In genomic region chr1:181150273-181150672, GRCh38 we compare ENCODE assay signal across 22 cellular contexts.
DNase-seq lines count a peak whose midpoint lies in the region; ATAC-seq and TF ChIP-seq lines count a peak whose summit lies in the region.
"Had no signal": no experiment of that assay in that cellular context is flagged by ENCODE, and none has a peak within 500 bp of the region (broad histone marks: within the 10 kb centered on the region; RNA-seq: fewer than 3 reads in every experiment).

No MANE protein-coding gene starts in this region.

- H3K9me2 ChIP-seq in Loucy (replicated peaks; ENCODE audit: low read depth, low read length) (no peaks in the 10 kb centered on the region), hepatocyte (replicated peaks; ENCODE audit: insufficient read depth) (no peaks in the 10 kb centered on the region)

- 90% methylated on average over 1 of the region's 1 CpG for WGBS in right cardiac atrium
- WGBS in esophagus muscularis mucosa, result 100% methylated on average over 1 of the region's 1 CpG
- 95% methylated on average over 1 of the region's 1 CpG for WGBS in hepatocyte (ENCODE audit: low lambda C conversion rate, missing lambda C conversion rate)

- H3K27ac ChIP-seq in right cardiac atrium (ENCODE audit: low read length) (peak overlapping the region; percentile 99), esophagus muscularis mucosa (replicated peaks in 1 of 4) (peak overlapping the region in 3 of 4 donors; percentile 23 to 91 (median 83)), uterus (peak overlapping the region; percentile 95 to 97), hepatocyte (no peak overlapping the region)
- H3K27ac ChIP-seq: neutrophil, testis had no signal

- H2AFZ ChIP-seq in Loucy (ENCODE audit: low read length), result no peak overlapping the region
- H2AFZ ChIP-seq in hepatocyte, result no peak overlapping the region

- H3K9me3 ChIP-seq in right cardiac atrium (ENCODE audit: control insufficient read depth, low read length), result no peaks in the 10 kb centered on the region
- no peaks in the 10 kb centered on the region for H3K9me3 ChIP-seq in Loucy (ENCODE audit: insufficient read depth, low read depth, low read length)
- no peaks in the 10 kb centered on the region for H3K9me3 ChIP-seq in esophagus muscularis mucosa
- no peaks in the 10 kb centered on the region for H3K9me3 ChIP-seq in uterus
- no peaks in the 10 kb centered on the region for H3K9me3 ChIP-seq in hepatocyte (ENCODE audit: low read depth)
- H3K9me3 ChIP-seq: neutrophil, testis had no signal

- H3K79me2 ChIP-seq in Loucy (ENCODE audit: insufficient read depth, low read length) (no peaks in the 10 kb centered on the region), hepatocyte (no peaks in the 10 kb centered on the region)

- TF ChIP-seq EP300 in esophagus muscularis mucosa (IDR thresholded peaks at IDR 0.05), result no peak

- ATAC-seq in right cardiac atrium (no peak), left ventricle myocardium superior (no peak), HG03135 (IDR thresholded peaks at IDR 0.05; ENCODE audit: unreplicated experiment) (no peak)
- ATAC-seq: HCT116 had no signal

- intact Hi-C loops in right cardiac atrium (cut with DNase I), result no loop called here
- intact Hi-C loops in left ventricle myocardium superior (cut with micrococcal nuclease), result no loop called here
- intact Hi-C loops in esophagus muscularis mucosa (cut with DNase I), result no loop called here
- intact Hi-C loops in uterus (cut with DNase I; ENCODE audit: low total_unique reads), result no loop called here

- peaks cover 18% of the 10 kb centered on the region for H3F3A ChIP-seq in Loucy (ENCODE audit: low read depth)

- no peak for TF ChIP-seq CTCF in Loucy (conservative IDR thresholded peaks at IDR 0.05; ENCODE audit: low read length)
- TF ChIP-seq CTCF in esophagus muscularis mucosa (IDR thresholded peaks at IDR 0.05), result no peak
- no peak for TF ChIP-seq CTCF in uterus (IDR thresholded peaks at IDR 0.05)
- TF ChIP-seq CTCF in hepatocyte (IDR thresholded peaks at IDR 0.05; ENCODE audit: poor library complexity), result no peak

- peaks cover 13% of the 10 kb centered on the region for H3K4me1 ChIP-seq in right cardiac atrium (ENCODE audit: control insufficient read depth, insufficient read depth, low read length)
- peaks cover 55% of the 10 kb centered on the region for H3K4me1 ChIP-seq in Loucy (ENCODE audit: insufficient read depth, low read length, poor library complexity, severe bottlenecking)
- peaks cover 29 to 30% (median 30%) of the 10 kb centered on the region in 4 donors for H3K4me1 ChIP-seq in esophagus muscularis mucosa
- H3K4me1 ChIP-seq in uterus, result peaks cover 8 to 14% of the 10 kb centered on the region in 2 donors
- peaks cover 15% of the 10 kb centered on the region for H3K4me1 ChIP-seq in hepatocyte (ENCODE audit: insufficient read depth)

- TF ChIP-seq POLR2A in esophagus muscularis mucosa (IDR thresholded peaks at IDR 0.05; ENCODE audit: low read depth) (no peak), uterus (IDR thresholded peaks at IDR 0.05) (no peak)

- no peak for DNase-seq in right cardiac atrium
- no peak for DNase-seq in left ventricle myocardium superior
- DNase-seq in esophagus muscularis mucosa (ENCODE audit: extremely low spot score), result no peak
- no peak for DNase-seq in uterus
- DNase-seq in hepatocyte (ENCODE audit: low spot score), result no peak
- DNase-seq: anterior cingulate cortex, cortex of kidney, DMS 273 treated with DMSO at 0.1 percent for 48 hours, endodermal cell, IMR-90, NCI-H2081 treated with DMSO at 0.1 percent for 48 hours, NCI-H446, NCI-H82, OCI-M1, SHP77 treated with DMSO at 0.1 percent for 48 hours, SW 1271, testis had no signal

- H3K4me3 ChIP-seq in right cardiac atrium (ENCODE audit: low read length) (no peak overlapping the region), Loucy (ENCODE audit: low read length, poor library complexity, severe bottlenecking) (peak overlapping the region; percentile 59), esophagus muscularis mucosa (no peak overlapping the region), uterus (no peak overlapping the region), hepatocyte (no peak overlapping the region)
- H3K4me3 ChIP-seq: cardiac muscle cell, testis had no signal

- H3K36me3 ChIP-seq in Loucy (ENCODE audit: insufficient read depth, low read length) (no peaks in the 10 kb centered on the region), esophagus muscularis mucosa (no peaks in the 10 kb centered on the region), uterus (no peaks in the 10 kb centered on the region), hepatocyte (replicated peaks; ENCODE audit: insufficient read depth, low read depth) (no peaks in the 10 kb centered on the region)
- H3K36me3 ChIP-seq: cardiac muscle cell, neutrophil had no signal

- peak overlapping the region; percentile 54 for H3K9ac ChIP-seq in Loucy (ENCODE audit: low read depth, low read length, poor library complexity, severe bottlenecking)

- H3K4me2 ChIP-seq in Loucy (ENCODE audit: low read depth, low read length, poor library complexity, severe bottlenecking) (peak overlapping the region; percentile 85), hepatocyte (no peak overlapping the region)

- H3K27me3 ChIP-seq in right cardiac atrium (ENCODE audit: control insufficient read depth, insufficient read depth) (no peaks in the 10 kb centered on the region), Loucy (ENCODE audit: insufficient read depth, low read length, poor library complexity, severe bottlenecking) (no peaks in the 10 kb centered on the region), esophagus muscularis mucosa (no peaks in the 10 kb centered on the region), uterus (no peaks in the 10 kb centered on the region), hepatocyte (no peaks in the 10 kb centered on the region)
- H3K27me3 ChIP-seq: cardiac muscle cell, neutrophil, testis had no signal

- no peaks in the 10 kb centered on the region for H4K20me1 ChIP-seq in Loucy (ENCODE audit: insufficient read depth, low read length, poor library complexity, severe bottlenecking)
- H4K20me1 ChIP-seq in hepatocyte (ENCODE audit: insufficient read depth, poor library complexity, severe bottlenecking), result no peaks in the 10 kb centered on the region
